In the genomic region with DNA sequence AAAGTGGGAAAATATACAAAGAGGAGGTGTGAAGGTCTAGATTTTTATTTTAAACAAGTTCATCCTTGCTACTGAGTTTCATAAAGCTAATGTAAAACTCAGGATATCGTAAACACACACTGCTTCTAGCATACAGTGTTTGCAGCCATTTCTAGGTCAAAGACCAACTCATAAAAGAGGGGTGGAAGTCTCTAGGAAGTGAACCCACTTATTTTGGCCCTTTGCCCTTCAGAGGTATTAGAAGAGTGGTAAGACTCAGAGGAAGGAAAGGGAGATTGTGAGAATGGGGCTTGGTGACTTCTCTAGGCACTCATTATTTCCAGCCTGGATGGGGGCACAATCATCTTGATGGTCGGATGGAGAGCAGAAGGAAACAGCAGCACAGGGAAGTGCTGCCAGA, we compare ENCODE assay signal across 22 cellular contexts.
DNase-seq lines count a peak whose midpoint lies in the region; ATAC-seq, FAIRE-seq and TF ChIP-seq lines count a peak whose summit lies in the region.
"Had no signal": no experiment of that assay in that cellular context is flagged by ENCODE, and none has a peak within 500 bp of the region (broad histone marks: within the 10 kb centered on the region; RNA-seq: fewer than 3 reads in every experiment).

No MANE protein-coding gene starts in this region.

- H3K27me3 ChIP-seq in IMR-90 (ENCODE audit: control insufficient read depth, insufficient read depth, low read length) = no peaks in the 10 kb centered on the region
- no peaks in the 10 kb centered on the region for H3K27me3 ChIP-seq in astrocyte (ENCODE audit: insufficient read depth, low read length)
- no peaks in the 10 kb centered on the region for H3K27me3 ChIP-seq in mesenchymal stem cell (ENCODE audit: control insufficient read depth in 1 of 2, insufficient read depth in 1 of 2, low read length in 2 of 2)
- peaks cover 9% of the 10 kb centered on the region for H3K27me3 ChIP-seq in WERI-Rb-1 (ENCODE audit: insufficient read depth, low read depth, severe bottlenecking)
- H3K27me3 ChIP-seq: SJCRH30 had no signal

- dilution Hi-C loops in IMR-90 (cut with HindIII; ENCODE audit: low sequenced_read_pairs, unreplicated experiment) = no loop called here

- no peak for TF ChIP-seq RAD21 in IMR-90 (IDR thresholded peaks at IDR 0.05; ENCODE audit: low read length)

- ATAC-seq in IMR-90 (ENCODE audit: low read depth) = no peak
- no peak for ATAC-seq in stimulated activated naive B cell treated with anti-CD40 and anti-IgM and Interleukin-4, amounts not matched to agents 10 μg/mL and 1 μg/mL and 100 μg/mL, for 72 hours (replicated peaks)
- ATAC-seq: GM12878, GM23338 had no signal

- CTCF ChIA-PET in IMR-90 (lab: Yijun Ruan, JAX) = no interaction called here

- no peak overlapping the region for H3K4me2 ChIP-seq in IMR-90 (ENCODE audit: low read depth, low read length)
- no peak overlapping the region for H3K4me2 ChIP-seq in astrocyte (ENCODE audit: low read length)
- H3K4me2 ChIP-seq in mesenchymal stem cell (ENCODE audit: low read length, poor library complexity, severe bottlenecking) = no peak overlapping the region
- H3K4me2 ChIP-seq: GM23338, KMS-11 had no signal

- peaks cover 11% of the 10 kb centered on the region for H3K9me3 Mint-ChIP-seq in astrocyte (ENCODE audit: unreplicated experiment)
- H3K9me3 Mint-ChIP-seq in stimulated activated naive B cell treated with anti-CD40 and anti-IgM and Interleukin-4, amounts not matched to agents 10 μg/mL and 1 μg/mL and 100 μg/mL, for 72 hours = peaks cover 0 to 2% of the 10 kb centered on the region in 2 donors
- H3K9me3 Mint-ChIP-seq: GM23338 had no signal

- no peaks in the 10 kb centered on the region for H3K36me3 Mint-ChIP-seq in astrocyte (ENCODE audit: low read depth, unreplicated experiment)
- no peaks in the 10 kb centered on the region for H3K36me3 Mint-ChIP-seq in stimulated activated naive B cell treated with anti-CD40 and anti-IgM and Interleukin-4, amounts not matched to agents 10 μg/mL and 1 μg/mL and 100 μg/mL, for 72 hours
- H3K36me3 Mint-ChIP-seq: CD4-positive, CD25-positive, alpha-beta regulatory T cell had no signal

- H4K91ac ChIP-seq in IMR-90 (ENCODE audit: insufficient read depth, low read depth, low read length) (peak overlapping the region; percentile 98), mesenchymal stem cell (ENCODE audit: low read length) (peak overlapping the region; percentile 86)

- in situ Hi-C loops in IMR-90 (cut with MboI; ENCODE audit: low sequenced_read_pairs) = no loop called here
- in situ Hi-C loops in ACHN (cut with HindIII; ENCODE audit: low pct_ligation_motif_present, low pct_unique_long_range_greater_than_20kb, low sequenced_read_pairs) = no loop called here

- POLR2A ChIA-PET in IMR-90 (lab: Charles Lee; ENCODE audit: unreplicated experiment) = interaction anchor here (1.0 to 1.1 kb wide), 2 partner anchors 163 to 243 kb away, joined by 3 read pairs; no protein-coding TSS in a partner anchor

- DNase-seq in IMR-90 (no peak), astrocyte (ENCODE audit: low read depth) (no peak), mesenchymal stem cell (no peak), WERI-Rb-1 (no peak), ACHN (no peak), kidney glomerular epithelial cell (lab: John Stamatoyannopoulos, UW) (no peak)
- DNase-seq in stimulated activated naive B cell treated with anti-CD40 and anti-IgM and Interleukin-4, amounts not matched to agents 10 μg/mL and 1 μg/mL and 100 μg/mL, for 72 hours = no peak
- DNase-seq: CD4-positive, CD25-positive, alpha-beta regulatory T cell; DMS79 treated with DMSO at 0.1 percent for 48 hours; NCI-H1105 treated with DMSO at 0.1 percent for 48 hours; NCI-H1694; NCI-H2081; NCI-H2171; NCI-H345; NCI-H524 treated with DMSO at 0.1 percent for 48 hours; OCI-M1; SJCRH30 had no signal

- TF ChIP-seq POLR2A in IMR-90 (IDR thresholded peaks at IDR 0.05; ENCODE audit: low read depth, low read length) = no peak

- H3K4me1 Mint-ChIP-seq in astrocyte (ENCODE audit: low read depth, unreplicated experiment) = peaks cover 22% of the 10 kb centered on the region
- peaks cover 11 to 23% of the 10 kb centered on the region in 2 donors for H3K4me1 Mint-ChIP-seq in stimulated activated naive B cell treated with anti-CD40 and anti-IgM and Interleukin-4, amounts not matched to agents 10 μg/mL and 1 μg/mL and 100 μg/mL, for 72 hours
- H3K4me1 Mint-ChIP-seq: GM23338 had no signal

- H3K36me3 ChIP-seq in IMR-90 (ENCODE audit: control insufficient read depth, insufficient read depth, low read length) (no peaks in the 10 kb centered on the region), astrocyte (ENCODE audit: insufficient read depth, low read length) (no peaks in the 10 kb centered on the region), mesenchymal stem cell (ENCODE audit: control insufficient read depth in 1 of 2, insufficient read depth in 2 of 2, low read depth in 1 of 2, low read length in 2 of 2) (no peaks in the 10 kb centered on the region), WERI-Rb-1 (no peaks in the 10 kb centered on the region)
- H3K36me3 ChIP-seq: HAP-1, SJCRH30 had no signal

- H3K27ac ChIP-seq in IMR-90 (ENCODE audit: insufficient read depth, low read length) = peak overlapping the region; percentile 58; the same call in 1 of the 2 replicates
- H3K27ac ChIP-seq in astrocyte (ENCODE audit: low read depth, low read length) = peak overlapping the region; percentile 22
- no peak overlapping the region for H3K27ac ChIP-seq in mesenchymal stem cell (ENCODE audit: low read length, poor library complexity, severe bottlenecking)
- H3K27ac ChIP-seq in WERI-Rb-1 = no peak overlapping the region
- H3K27ac ChIP-seq: KMS-11, SJCRH30 had no signal

- H3K4me1 ChIP-seq in IMR-90 (ENCODE audit: control insufficient read depth, insufficient read depth, low read length) (peaks cover 20% of the 10 kb centered on the region), astrocyte (ENCODE audit: insufficient read depth, low read length) (peaks cover 18% of the 10 kb centered on the region), mesenchymal stem cell (ENCODE audit: control insufficient read depth, insufficient read depth, low read depth, low read length) (peaks cover 1% of the 10 kb centered on the region)
- H3K4me1 ChIP-seq: HAP-1, SJCRH30 had no signal

- peaks cover 0 to 19% of the 10 kb centered on the region in 2 experiments; a peak in 3 of 4 replicates for H3K79me1 ChIP-seq in IMR-90 (ENCODE audit: low read depth in 1 of 2, low read length in 2 of 2)
- no peaks in the 10 kb centered on the region for H3K79me1 ChIP-seq in mesenchymal stem cell (replicated peaks; ENCODE audit: low read length, poor library complexity, severe bottlenecking)

- H4K20me1 ChIP-seq in IMR-90 (ENCODE audit: insufficient read depth, low read length) = no peaks in the 10 kb centered on the region
- H4K20me1 ChIP-seq in astrocyte (ENCODE audit: insufficient read depth, low read length) = no peaks in the 10 kb centered on the region

- peak overlapping the region; percentile 36 for H3K27ac Mint-ChIP-seq in astrocyte (ENCODE audit: unreplicated experiment)
- peak overlapping the region; percentile 20 for H3K27ac Mint-ChIP-seq in stimulated activated naive B cell treated with anti-CD40 and anti-IgM and Interleukin-4, amounts not matched to agents 10 μg/mL and 1 μg/mL and 100 μg/mL, for 72 hours
- H3K27ac Mint-ChIP-seq: CD4-positive, CD25-positive, alpha-beta regulatory T cell; GM23338 had no signal

- intact Hi-C loops in IMR-90 (cut with micrococcal nuclease) = loop anchor here (10.0 kb wide), 1 partner anchor 165 kb away; no protein-coding TSS in a partner anchor

- H2AK9ac ChIP-seq in IMR-90 (replicated peaks; ENCODE audit: low read depth, low read length, poor library complexity) = peak overlapping the region; percentile 83

- peak overlapping the region; percentile 69 for H2AFZ ChIP-seq in IMR-90 (replicated peaks; ENCODE audit: low read length, poor library complexity)
- peak overlapping the region; percentile 10 for H2AFZ ChIP-seq in astrocyte (ENCODE audit: low read depth, low read length)
- no peak overlapping the region for H2AFZ ChIP-seq in mesenchymal stem cell (ENCODE audit: low read depth, low read length)
- H2AFZ ChIP-seq: GM23338 had no signal

- H3K9me1 ChIP-seq in IMR-90 (ENCODE audit: insufficient read depth, low read length) = peaks cover 23% of the 10 kb centered on the region

- H3K18ac ChIP-seq in IMR-90 (ENCODE audit: low read depth, low read length) (peak overlapping the region; percentile 98), mesenchymal stem cell (ENCODE audit: low read depth in 1 of 2, low read length in 2 of 2) (peak overlapping the region; percentile 41 to 46)

- no peak overlapping the region for H3K4me3 ChIP-seq in IMR-90 (ENCODE audit: insufficient read depth, low read depth, low read length)
- H3K4me3 ChIP-seq in astrocyte (ENCODE audit: insufficient read depth, low read depth, low read length) = no peak overlapping the region
- no peak overlapping the region for H3K4me3 ChIP-seq in mesenchymal stem cell (ENCODE audit: insufficient read depth in 1 of 2, low read depth in 1 of 2, low read length in 2 of 2)
- H3K4me3 ChIP-seq in WERI-Rb-1 (ENCODE audit: low read depth, low read length) = no peak overlapping the region
- H3K4me3 ChIP-seq: GM12878, GM23338, HAP-1, SJCRH30 had no signal

- H2BK15ac ChIP-seq in IMR-90 (ENCODE audit: low read depth, low read length) = peak overlapping the region; percentile 79
- H2BK15ac ChIP-seq in mesenchymal stem cell (ENCODE audit: low read depth, poor library complexity, severe bottlenecking) = no peak overlapping the region

- H2BK20ac ChIP-seq in IMR-90 (ENCODE audit: low read depth, low read length) = peak overlapping the region; percentile 100

- no peak for FAIRE-seq in astrocyte (lab: Jason Lieb, UNC)
- FAIRE-seq: GM12878, RCC 7860 had no signal

- peak overlapping the region; percentile 37 to 65 for H2BK12ac ChIP-seq in mesenchymal stem cell (ENCODE audit: low read length in 2 of 2)

- TF ChIP-seq CTCF in IMR-90 (conservative IDR thresholded peaks at IDR 0.05; ENCODE audit: low read depth, low read length) (no peak), astrocyte (IDR thresholded peaks at IDR 0.05; ENCODE audit: insufficient read depth, low read depth, low read length) (no peak), WERI-Rb-1 (IDR thresholded peaks at IDR 0.05; ENCODE audit: low read depth, low read length) (no peak)

- H2BK5ac ChIP-seq in IMR-90 (ENCODE audit: low read depth, low read length, poor library complexity, severe bottlenecking) = peak overlapping the region; percentile 96
- H2BK5ac ChIP-seq in mesenchymal stem cell (ENCODE audit: low read depth, low read length, poor library complexity, severe bottlenecking) = no peak overlapping the region

- no peak overlapping the region for H3K4me3 Mint-ChIP-seq in astrocyte (ENCODE audit: unreplicated experiment)
- no peak overlapping the region for H3K4me3 Mint-ChIP-seq in stimulated activated naive B cell treated with anti-CD40 and anti-IgM and Interleukin-4, amounts not matched to agents 10 μg/mL and 1 μg/mL and 100 μg/mL, for 72 hours
- H3K4me3 Mint-ChIP-seq: CD4-positive, CD25-positive, alpha-beta regulatory T cell; GM23338 had no signal

- peak overlapping the region; percentile 98 for H3K14ac ChIP-seq in IMR-90 (replicated peaks; ENCODE audit: low read depth, low read length)
- no peak overlapping the region for H3K14ac ChIP-seq in mesenchymal stem cell (ENCODE audit: low read length in 2 of 2)

- H3K56ac ChIP-seq in IMR-90 (ENCODE audit: extremely low read depth, insufficient read depth, low read length) = peak overlapping the region; percentile 21; the same call in 1 of the 2 replicates

- no CpG with 5 or more reads among the region's 2 CpGs for WGBS in IMR-90 (ENCODE audit: extremely low coverage in 2 of 2, insufficient read length in 1 of 2), 2 experiments
- WGBS in mesenchymal stem cell = 86% methylated on average over 1 of the region's 2 CpGs

- H3K9me3 ChIP-seq in IMR-90 (ENCODE audit: control insufficient read depth, insufficient read depth, low read length) (no peaks in the 10 kb centered on the region), astrocyte (ENCODE audit: insufficient read depth, low read depth, low read length) (no peaks in the 10 kb centered on the region), mesenchymal stem cell (ENCODE audit: control insufficient read depth, low read length) (peaks cover 5% of the 10 kb centered on the region), WERI-Rb-1 (ENCODE audit: severe bottlenecking) (no peaks in the 10 kb centered on the region)
- H3K9me3 ChIP-seq: HAP-1, SJCRH30 had no signal

- H3K9ac ChIP-seq in IMR-90 (ENCODE audit: low read depth, low read length) (no peak overlapping the region), astrocyte (ENCODE audit: low read length) (no peak overlapping the region), mesenchymal stem cell (ENCODE audit: low read length) (no peak overlapping the region)
- H3K9ac ChIP-seq: KMS-11 had no signal

- no TSS peak for BruUV-seq in IMR-90 (replicated peaks; lab: Mats Ljungman, UMichigan)

- H2AK5ac ChIP-seq in IMR-90 (ENCODE audit: low read depth, low read length) = peak overlapping the region; percentile 97
- peak overlapping the region; percentile 3 for H2AK5ac ChIP-seq in mesenchymal stem cell (ENCODE audit: low read length, severe bottlenecking)

- no peaks in the 10 kb centered on the region for H3K27me3 Mint-ChIP-seq in astrocyte (ENCODE audit: low read depth, unreplicated experiment)
- H3K27me3 Mint-ChIP-seq in stimulated activated naive B cell treated with anti-CD40 and anti-IgM and Interleukin-4, amounts not matched to agents 10 μg/mL and 1 μg/mL and 100 μg/mL, for 72 hours = peaks cover 0 to 3% of the 10 kb centered on the region in 2 donors

- H4K5ac ChIP-seq in IMR-90 (ENCODE audit: low read depth, low read length) = peak overlapping the region; percentile 95

- no peaks in the 10 kb centered on the region for H3K79me2 ChIP-seq in astrocyte (ENCODE audit: insufficient read depth, low read length)

- H4K8ac ChIP-seq in IMR-90 (ENCODE audit: low read depth in 2 of 2, low read length in 2 of 2) (peak overlapping the region; percentile 87 to 99), mesenchymal stem cell (ENCODE audit: low read length) (peak overlapping the region; percentile 30)

- H2BK120ac ChIP-seq in IMR-90 (ENCODE audit: low read depth, low read length) (peak overlapping the region; percentile 97), mesenchymal stem cell (ENCODE audit: low read depth, low read length) (peak overlapping the region; percentile 64)

- H3K23ac ChIP-seq in IMR-90 (ENCODE audit: low read depth, low read length) (peak overlapping the region; percentile 92), mesenchymal stem cell (ENCODE audit: low read length in 2 of 2) (no peak overlapping the region)

- H3K4ac ChIP-seq in IMR-90 (ENCODE audit: low read depth, low read length) (peak overlapping the region; percentile 99), mesenchymal stem cell (ENCODE audit: low read depth in 1 of 2, low read length in 2 of 2) (peak overlapping the region; percentile 81 to 88)

Comparison
In these comparisons a context has a peak if more than half of its experiments do, and no peak if none do; other contexts are left out.
1. H3K27ac ChIP-seq: peak in IMR-90 (single experiment) and astrocyte (single experiment); none in mesenchymal stem cell (single experiment) and WERI-Rb-1 (single experiment).